Comparison of ENCODE assay signal across 24 cellular contexts in the genomic region with DNA sequence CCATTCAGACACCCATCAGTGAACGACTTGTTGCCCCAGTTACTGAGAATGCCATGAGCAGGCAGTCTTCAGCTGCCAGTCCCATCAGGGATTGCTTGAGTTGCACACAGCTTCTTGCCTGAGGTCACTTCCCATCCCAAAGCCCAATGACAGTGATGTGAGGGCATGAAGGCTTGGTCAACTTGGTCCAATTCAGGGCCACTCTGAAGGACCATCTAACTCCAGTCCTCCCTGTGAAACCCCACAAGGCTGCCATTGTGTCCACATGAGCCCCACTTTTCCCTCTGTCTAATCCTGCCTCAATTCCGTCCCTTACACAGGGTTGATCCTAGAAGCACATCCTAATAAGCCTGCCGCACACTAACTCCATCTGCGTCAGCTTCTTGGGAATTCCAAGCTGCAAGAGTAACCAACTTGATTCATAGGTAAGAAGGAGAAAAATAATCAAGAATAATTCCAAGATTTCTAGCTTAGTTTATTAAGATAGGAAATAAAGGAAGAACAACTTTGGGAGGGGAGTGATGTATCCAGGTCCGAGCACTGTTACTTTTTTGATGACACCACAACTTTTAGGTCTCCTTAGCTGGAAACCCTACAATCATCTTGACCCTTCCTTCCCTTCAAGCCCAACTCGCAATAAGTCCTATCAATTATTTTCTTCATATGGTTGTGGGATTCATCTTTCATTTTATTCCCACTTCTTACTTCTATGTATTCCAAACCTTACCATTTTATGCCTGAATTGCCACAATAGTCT.
DNase-seq lines count a peak whose midpoint lies in the region; ATAC-seq, FAIRE-seq and TF ChIP-seq lines count a peak whose summit lies in the region.
"Had no signal": no experiment of that assay in that cellular context is flagged by ENCODE, and none has a peak within 500 bp of the region (broad histone marks: within the 10 kb centered on the region; RNA-seq: fewer than 3 reads in every experiment).

No MANE protein-coding gene starts in this region.

- H3K27ac ChIP-seq in HepG2 (ENCODE audit: extremely low read length, insufficient read depth, low read length) = no peak overlapping the region
- no peak overlapping the region for H3K27ac ChIP-seq in right lobe of liver
- H3K27ac ChIP-seq in esophagus muscularis mucosa (replicated peaks in 1 of 4) = no peak overlapping the region
- H3K27ac ChIP-seq: 22Rv1, A549, BLaER1 had no signal

- TF ChIP-seq RAD21 in HepG2 (CRISPR knock-in tag; IDR thresholded peaks at IDR 0.05) = no peak

- H2AFZ ChIP-seq in HepG2 (ENCODE audit: low read length) = no peak overlapping the region

- DNase-seq in HepG2 (ENCODE audit: low spot score) (no peak), right lobe of liver (no peak), esophagus muscularis mucosa (ENCODE audit: extremely low spot score) (peak; percentile 79), iPS-NIHi7 (ENCODE audit: extremely low spot score) (no peak), lower leg skin (ENCODE audit: low spot score in 2 of 2) (no peak)
- DNase-seq: BE2C; C1 segment of cervical spinal cord; CD4-positive, alpha-beta memory T cell; CD4-positive, CD25-positive, alpha-beta regulatory T cell; CD8-positive, alpha-beta memory T cell; COR-L47; DMS 273 treated with DMSO at 0.1 percent for 48 hours; DMS153; DMS53; DMS79; DND-41; EL; GDM1 had no signal

- FAIRE-seq in HepG2 (lab: Jason Lieb, UNC) = no peak
- FAIRE-seq: A549, GM12878, GM12892, GM18507 had no signal

- H3K27me3 ChIP-seq in HepG2 (ENCODE audit: control insufficient read depth in 1 of 2, insufficient read depth in 2 of 2, low read length in 2 of 2) (0 out of 5 replicates have a peak, but pooled peaks cover 0 to 2% of the 10 kb centered on the region in 2 experiments), right lobe of liver (no peaks in the 10 kb centered on the region), esophagus muscularis mucosa (no peaks in the 10 kb centered on the region)
- H3K27me3 ChIP-seq: BE2C, BLaER1 had no signal

- in situ Hi-C loops in HepG2 (cut with HindIII; ENCODE audit: extremely low pct_ligation_motif_present, low pct_unique_long_range_greater_than_20kb) = no loop called here

- H3K36me3 ChIP-seq in HepG2 (replicated peaks in 1 of 2; ENCODE audit: control insufficient read depth in 1 of 2, insufficient read depth in 2 of 2, low read length in 2 of 2) (no peaks in the 10 kb centered on the region), right lobe of liver (no peaks in the 10 kb centered on the region), esophagus muscularis mucosa (no peaks in the 10 kb centered on the region)
- H3K36me3 ChIP-seq: BE2C, BLaER1 had no signal

- no peak overlapping the region for H3K4me2 ChIP-seq in HepG2 (ENCODE audit: low read depth, low read length)
- H3K4me2 ChIP-seq: A549, BLaER1 had no signal

- no TSS peak for BruUV-seq in HepG2 (replicated peaks; lab: Mats Ljungman, UMichigan)

- TF ChIP-seq CTCF in HepG2 (CRISPR knock-in tag; IDR thresholded peaks at IDR 0.05) = no peak
- TF ChIP-seq CTCF in right lobe of liver (IDR thresholded peaks at IDR 0.05) = no peak
- no peak for TF ChIP-seq CTCF in esophagus muscularis mucosa (IDR thresholded peaks at IDR 0.05)
- TF ChIP-seq CTCF in lower leg skin (IDR thresholded peaks at IDR 0.05) = no peak

- H4K20me1 ChIP-seq in HepG2 (ENCODE audit: insufficient read depth, low read length) = no peaks in the 10 kb centered on the region
- H4K20me1 ChIP-seq: BLaER1 had no signal

- H3K9me3 ChIP-seq in HepG2 (ENCODE audit: low read length) (no peaks in the 10 kb centered on the region), right lobe of liver (no peaks in the 10 kb centered on the region), esophagus muscularis mucosa (no peaks in the 10 kb centered on the region)
- H3K9me3 ChIP-seq: A549, BE2C, BLaER1 had no signal

- no peak overlapping the region for H3K4me3 ChIP-seq in HepG2 (replicated peaks in 1 of 3; ENCODE audit: insufficient read depth in 1 of 3, low read depth in 2 of 3, low read length in 3 of 3)
- no peak overlapping the region for H3K4me3 ChIP-seq in right lobe of liver
- no peak overlapping the region for H3K4me3 ChIP-seq in esophagus muscularis mucosa
- H3K4me3 ChIP-seq in lower leg skin (ENCODE audit: low read depth, poor library complexity, severe bottlenecking) = no peak overlapping the region
- H3K4me3 ChIP-seq: A549, BLaER1, GM12878 had no signal

- CTCF ChIA-PET in HepG2 (lab: Yijun Ruan, JAX; ENCODE audit: low intra/inter-chr PET ratio, low total read pairs) = no interaction called here

- TF ChIP-seq POLR2A in HepG2 (IDR thresholded peaks at IDR 0.05; ENCODE audit: insufficient read depth in 1 of 2, low read depth in 2 of 2, low read length in 2 of 2) (no peak), right lobe of liver (IDR thresholded peaks at IDR 0.05) (no peak), esophagus muscularis mucosa (IDR thresholded peaks at IDR 0.05; ENCODE audit: low read depth) (no peak), lower leg skin (IDR thresholded peaks at IDR 0.05) (no peak)

- POLR2A ChIA-PET in HepG2 (lab: Yijun Ruan, JAX) = no interaction called here

- intact Hi-C loops in HepG2 (cut with micrococcal nuclease; ENCODE audit: unreplicated experiment) (no loop called here), right lobe of liver (cut with DNase I) (no loop called here), esophagus muscularis mucosa (cut with DNase I) (no loop called here), lower leg skin (cut with DNase I; ENCODE audit: low total_unique reads) (no loop called here)

- H3K4me1 ChIP-seq in HepG2 (ENCODE audit: insufficient read depth, low read length) = no peaks in the 10 kb centered on the region
- H3K4me1 ChIP-seq in right lobe of liver = no peaks in the 10 kb centered on the region
- no peaks in the 10 kb centered on the region for H3K4me1 ChIP-seq in esophagus muscularis mucosa
- H3K4me1 ChIP-seq: A549, BE2C, BLaER1 had no signal

- H3K79me2 ChIP-seq in HepG2 (ENCODE audit: insufficient read depth, low read length) = no peaks in the 10 kb centered on the region

- no peak for TF ChIP-seq EP300 in HepG2 (IDR thresholded peaks at IDR 0.05; ENCODE audit: low read depth in 2 of 2, low read length in 2 of 2)
- no peak for TF ChIP-seq EP300 in HepG2 (CRISPR knock-in tag; IDR thresholded peaks at IDR 0.05; ENCODE audit: borderline replicate concordance)
- no peak for TF ChIP-seq EP300 in esophagus muscularis mucosa (IDR thresholded peaks at IDR 0.05)

- H3K9ac ChIP-seq in HepG2 (ENCODE audit: insufficient read depth, low read depth, low read length) = no peak overlapping the region
- H3K9ac ChIP-seq: BLaER1 had no signal

- 36% methylated on average over 5 of the region's 6 CpGs for WGBS in HepG2 (ENCODE audit: low lambda C conversion rate)
- 74% methylated on average over 6 of the region's 6 CpGs for WGBS in right lobe of liver (ENCODE audit: insufficient coverage, low coverage, low lambda C conversion rate, missing lambda C conversion rate)
- WGBS in esophagus muscularis mucosa = 85% methylated on average over 6 of the region's 6 CpGs
- 90 to 93% methylated on average over 6 of the region's 6 CpGs for WGBS in lower leg skin, 2 donors

- no peak for ATAC-seq in HepG2
- no peak for ATAC-seq in right lobe of liver
- ATAC-seq: A549, GM12878 had no signal

TF ChIP-seq in HepG2, 621 proteins besides CTCF, POLR2A, EP300 and RAD21:
- TF ChIP-seq MXI1 (IDR thresholded peaks at IDR 0.05; ENCODE audit: borderline replicate concordance, low read depth, low read length) (no peak), MAFK (conservative IDR thresholded peaks at IDR 0.05 in 1 of 2, IDR thresholded peaks at IDR 0.05 in 1 of 2; ENCODE audit: low read length in 2 of 2) (peak; percentile 58 to 59), ZNF790 (CRISPR knock-in tag; IDR thresholded peaks at IDR 0.05; ENCODE audit: borderline replicate concordance) (no peak)
